Comparison of ENCODE assay signal across 22 cellular contexts in the genomic region with DNA sequence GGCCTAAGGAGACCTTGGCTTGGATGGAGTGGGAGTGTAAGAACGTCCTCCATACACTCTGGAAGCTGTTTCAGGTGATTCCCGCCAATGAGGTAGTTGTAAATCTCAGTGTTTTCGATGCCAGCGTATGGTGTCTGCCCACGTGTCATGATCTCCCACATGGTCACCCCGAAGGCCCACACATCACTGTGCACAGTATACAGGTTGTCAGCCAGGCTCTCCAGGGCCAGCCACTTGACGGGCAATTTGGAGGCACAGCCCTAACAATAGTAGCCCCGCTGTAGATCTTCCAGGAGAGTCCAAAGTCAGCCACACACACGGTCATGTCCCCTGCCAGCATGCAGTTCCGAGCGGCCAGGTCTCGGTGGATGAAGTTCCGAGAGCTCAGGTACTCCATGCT. TPM values are rescaled to one million over a fixed set of nuclear protein-coding genes. Genes with fewer than 3 reads are reported as not detected.
DNase-seq lines count a peak whose midpoint lies in the region; ATAC-seq, FAIRE-seq and TF ChIP-seq lines count a peak whose summit lies in the region.
"Had no signal": no experiment of that assay in that cellular context is flagged by ENCODE, and none has a peak within 500 bp of the region (broad histone marks: within the 10 kb centered on the region; RNA-seq: fewer than 3 reads in every experiment).

No MANE protein-coding gene starts in this region.

- H3K4me1 Mint-ChIP-seq in Caco-2 (ENCODE audit: low read depth, unreplicated experiment): no peaks in the 10 kb centered on the region
- H3K4me1 Mint-ChIP-seq in activated T-cell treated with anti-CD3 and anti-CD28 coated beads, Interleukin-2, amount 50 U/mL, for 24 hours (ENCODE audit: low read depth): no peaks in the 10 kb centered on the region
- H3K4me1 Mint-ChIP-seq: IgD-negative memory B cell had no signal

- TF ChIP-seq RAD21 in IMR-90 (IDR thresholded peaks at IDR 0.05; ENCODE audit: low read length) (no peak), HepG2 (CRISPR knock-in tag; IDR thresholded peaks at IDR 0.05) (no peak)

- H3K14ac ChIP-seq in IMR-90 (replicated peaks; ENCODE audit: low read depth, low read length): no peak overlapping the region

- H3K36me3 Mint-ChIP-seq in Caco-2 (ENCODE audit: insufficient read depth, unreplicated experiment): peaks cover 56% of the 10 kb centered on the region
- H3K36me3 Mint-ChIP-seq in activated T-cell treated with anti-CD3 and anti-CD28 coated beads, Interleukin-2, amount 50 U/mL, for 24 hours (ENCODE audit: low read depth): peaks cover 83% of the 10 kb centered on the region

- no peak overlapping the region for H3K4me2 ChIP-seq in IMR-90 (ENCODE audit: low read depth, low read length)
- H3K4me2 ChIP-seq in HepG2 (ENCODE audit: low read depth, low read length): no peak overlapping the region

- no peak overlapping the region for H3K23ac ChIP-seq in IMR-90 (ENCODE audit: low read depth, low read length)

- TF ChIP-seq EP300 in HepG2 (IDR thresholded peaks at IDR 0.05; ENCODE audit: low read depth in 2 of 2, low read length in 2 of 2) (no peak), HepG2 (CRISPR knock-in tag; IDR thresholded peaks at IDR 0.05; ENCODE audit: borderline replicate concordance) (no peak), upper lobe of left lung (IDR thresholded peaks at IDR 0.05) (no peak)

- no peak for TF ChIP-seq CTCF in Caco-2 (IDR thresholded peaks at IDR 0.05; ENCODE audit: insufficient read depth in 1 of 2, low read depth in 1 of 2, low read length in 1 of 2, severe bottlenecking in 1 of 2, unreplicated experiment in 1 of 2)
- no peak for TF ChIP-seq CTCF in IMR-90 (conservative IDR thresholded peaks at IDR 0.05; ENCODE audit: low read depth, low read length)
- TF ChIP-seq CTCF in HepG2 (CRISPR knock-in tag; IDR thresholded peaks at IDR 0.05): no peak
- no peak for TF ChIP-seq CTCF in upper lobe of left lung (IDR thresholded peaks at IDR 0.05)

- in situ Hi-C loops in IMR-90 (cut with MboI; ENCODE audit: low sequenced_read_pairs): no loop called here
- in situ Hi-C loops in HepG2 (cut with HindIII; ENCODE audit: extremely low pct_ligation_motif_present, low pct_unique_long_range_greater_than_20kb): no loop called here

- no peak overlapping the region for H3K4me3 Mint-ChIP-seq in Caco-2 (ENCODE audit: unreplicated experiment)
- H3K4me3 Mint-ChIP-seq in activated T-cell treated with anti-CD3 and anti-CD28 coated beads, Interleukin-2, amount 50 U/mL, for 24 hours: no peak overlapping the region
- H3K4me3 Mint-ChIP-seq: CD8-positive, alpha-beta memory T cell had no signal

- H4K20me1 ChIP-seq in IMR-90 (ENCODE audit: insufficient read depth, low read length): no peaks in the 10 kb centered on the region; the same call in 1 of the 2 replicates
- peaks cover 7% of the 10 kb centered on the region; the same call in 1 of the 2 replicates for H4K20me1 ChIP-seq in HepG2 (ENCODE audit: insufficient read depth, low read length)

- no peak overlapping the region for H2BK5ac ChIP-seq in IMR-90 (ENCODE audit: low read depth, low read length, poor library complexity, severe bottlenecking)

- no peak overlapping the region for H2BK120ac ChIP-seq in IMR-90 (ENCODE audit: low read depth, low read length)

- no peak overlapping the region for H3K18ac ChIP-seq in IMR-90 (ENCODE audit: low read depth, low read length)

- H2AK5ac ChIP-seq in IMR-90 (ENCODE audit: low read depth, low read length): no peak overlapping the region

- H3K9ac ChIP-seq in IMR-90 (ENCODE audit: low read depth, low read length): no peak overlapping the region
- H3K9ac ChIP-seq in HepG2 (ENCODE audit: insufficient read depth, low read depth, low read length): no peak overlapping the region
- H3K9ac ChIP-seq: GM23248 had no signal

- peaks cover 1% of the 10 kb centered on the region for H3K36me3 ChIP-seq in Caco-2 (ENCODE audit: control insufficient read depth, insufficient read depth, low read length)
- H3K36me3 ChIP-seq in IMR-90 (ENCODE audit: control insufficient read depth, insufficient read depth, low read length): peaks cover 48% of the 10 kb centered on the region
- H3K36me3 ChIP-seq in HepG2 (replicated peaks in 1 of 2; ENCODE audit: control insufficient read depth in 1 of 2, insufficient read depth in 2 of 2, low read length in 2 of 2): peaks cover 11 to 73% of the 10 kb centered on the region in 2 experiments; a peak in 4 of 5 replicates
- H3K36me3 ChIP-seq in upper lobe of left lung: peaks cover 8 to 57% (median 41%) of the 10 kb centered on the region in 4 donors

- H3K9me3 Mint-ChIP-seq in Caco-2 (ENCODE audit: unreplicated experiment): peaks cover 27% of the 10 kb centered on the region
- H3K9me3 Mint-ChIP-seq in activated T-cell treated with anti-CD3 and anti-CD28 coated beads, Interleukin-2, amount 50 U/mL, for 24 hours: peaks cover 14% of the 10 kb centered on the region

- H2AFZ ChIP-seq in IMR-90 (replicated peaks; ENCODE audit: low read length, poor library complexity) (no peak overlapping the region), HepG2 (ENCODE audit: low read length) (no peak overlapping the region)
- H2AFZ ChIP-seq: GM23248 had no signal

- no peaks in the 10 kb centered on the region for H3K79me2 ChIP-seq in HepG2 (ENCODE audit: insufficient read depth, low read length)

- POLR2A ChIA-PET in Caco-2 (lab: Charles Lee): no interaction called here
- POLR2A ChIA-PET in IMR-90 (lab: Charles Lee; ENCODE audit: unreplicated experiment): no interaction called here
- POLR2A ChIA-PET in HepG2 (lab: Yijun Ruan, JAX): no interaction called here

- intact Hi-C loops in Caco-2 (cut with micrococcal nuclease; ENCODE audit: unreplicated experiment) (no loop called here), IMR-90 (cut with micrococcal nuclease) (no loop called here), HepG2 (cut with micrococcal nuclease; ENCODE audit: unreplicated experiment) (no loop called here)

- no peaks in the 10 kb centered on the region for H3K4me1 ChIP-seq in Caco-2
- H3K4me1 ChIP-seq in IMR-90 (ENCODE audit: control insufficient read depth, insufficient read depth, low read length): no peaks in the 10 kb centered on the region
- no peaks in the 10 kb centered on the region for H3K4me1 ChIP-seq in HepG2 (ENCODE audit: insufficient read depth, low read length)
- no peaks in the 10 kb centered on the region for H3K4me1 ChIP-seq in upper lobe of left lung
- H3K4me1 ChIP-seq: BE2C had no signal

- no peak overlapping the region for H2BK15ac ChIP-seq in IMR-90 (ENCODE audit: low read depth, low read length)

- H2BK20ac ChIP-seq in IMR-90 (ENCODE audit: low read depth, low read length): no peak overlapping the region

- no peak overlapping the region for H4K8ac ChIP-seq in IMR-90 (ENCODE audit: low read depth in 2 of 2, low read length in 2 of 2)

- peak overlapping the region; percentile 42 for H2AK9ac ChIP-seq in IMR-90 (replicated peaks; ENCODE audit: low read depth, low read length, poor library complexity)

- peaks cover 0 to 20% of the 10 kb centered on the region in 2 experiments; a peak in 2 of 4 replicates for H3K79me1 ChIP-seq in IMR-90 (ENCODE audit: low read depth in 1 of 2, low read length in 2 of 2)

- dilution Hi-C loops in IMR-90 (cut with HindIII; ENCODE audit: low sequenced_read_pairs, unreplicated experiment): no loop called here

- TF ChIP-seq POLR2A in IMR-90 (IDR thresholded peaks at IDR 0.05; ENCODE audit: low read depth, low read length): no peak
- TF ChIP-seq POLR2A in HepG2 (IDR thresholded peaks at IDR 0.05; ENCODE audit: insufficient read depth in 1 of 2, low read depth in 2 of 2, low read length in 2 of 2): no peak
- no peak for TF ChIP-seq POLR2A in upper lobe of left lung (IDR thresholded peaks at IDR 0.05)

- ATAC-seq in IMR-90 (ENCODE audit: low read depth): no peak
- peak; percentile 23; the same call in 2 of the 3 replicates for ATAC-seq in HepG2
- ATAC-seq in upper lobe of left lung (ENCODE audit: low FRiP score in 2 of 2): peak; percentile 12 to 44

- H3K56ac ChIP-seq in IMR-90 (ENCODE audit: extremely low read depth, insufficient read depth, low read length): no peak overlapping the region

- H3K27ac ChIP-seq in IMR-90 (ENCODE audit: insufficient read depth, low read length) (no peak overlapping the region), HepG2 (ENCODE audit: extremely low read length, insufficient read depth, low read length) (no peak overlapping the region), upper lobe of left lung (no peak overlapping the region)
- H3K27ac ChIP-seq: GM23248, HL-60 had no signal

- H3K4me3 ChIP-seq in Caco-2 (ENCODE audit: low read depth, low read length) (no peak overlapping the region), IMR-90 (ENCODE audit: insufficient read depth, low read depth, low read length) (no peak overlapping the region), HepG2 (replicated peaks in 1 of 3; ENCODE audit: insufficient read depth in 1 of 3, low read depth in 2 of 3, low read length in 3 of 3) (no peak overlapping the region), upper lobe of left lung (no peak overlapping the region)
- H3K4me3 ChIP-seq: GM23248, HAP-1 had no signal

- WGBS in IMR-90 (ENCODE audit: extremely low coverage in 2 of 2, insufficient read length in 1 of 2), 2 experiments: 95% methylated on average over 13 of the region's 13 CpGs; no CpG with 5 or more reads in 1 of the 2 experiments
- WGBS in HepG2 (ENCODE audit: low lambda C conversion rate): 96% methylated on average over 8 of the region's 13 CpGs
- 94 to 100% methylated on average over 8 of the region's 13 CpGs for WGBS in upper lobe of left lung, 2 donors

- BruUV-seq in Caco-2 (replicated peaks; lab: Mats Ljungman, UMichigan) (no TSS peak), IMR-90 (replicated peaks; lab: Mats Ljungman, UMichigan) (no TSS peak), HepG2 (replicated peaks; lab: Mats Ljungman, UMichigan) (no TSS peak)

- peaks cover 4% of the 10 kb centered on the region for H3K9me1 ChIP-seq in IMR-90 (ENCODE audit: insufficient read depth, low read length)

- no peak overlapping the region for H4K91ac ChIP-seq in IMR-90 (ENCODE audit: insufficient read depth, low read depth, low read length)

- no peak overlapping the region for H4K5ac ChIP-seq in IMR-90 (ENCODE audit: low read depth, low read length)

- CTCF ChIA-PET in Caco-2 (lab: Charles Lee) (no interaction called here), IMR-90 (lab: Yijun Ruan, JAX) (no interaction called here), HepG2 (lab: Yijun Ruan, JAX; ENCODE audit: low intra/inter-chr PET ratio, low total read pairs) (no interaction called here)

- peaks cover 14% of the 10 kb centered on the region; the same call in 1 of the 2 replicates for H3K9me3 ChIP-seq in Caco-2
- H3K9me3 ChIP-seq in IMR-90 (ENCODE audit: control insufficient read depth, insufficient read depth, low read length): peaks cover 16% of the 10 kb centered on the region
- no peaks in the 10 kb centered on the region for H3K9me3 ChIP-seq in HepG2 (ENCODE audit: low read length)
- H3K9me3 ChIP-seq in upper lobe of left lung: peaks cover 0 to 17% (median 14%) of the 10 kb centered on the region in 4 donors
- H3K9me3 ChIP-seq: BE2C, HAP-1 had no signal

- no peaks in the 10 kb centered on the region for H3K27me3 Mint-ChIP-seq in Caco-2 (ENCODE audit: insufficient read depth, unreplicated experiment)
- no peaks in the 10 kb centered on the region for H3K27me3 Mint-ChIP-seq in activated T-cell treated with anti-CD3 and anti-CD28 coated beads, Interleukin-2, amount 50 U/mL, for 24 hours
- H3K27me3 Mint-ChIP-seq: CD4-positive, CD25-positive, alpha-beta regulatory T cell; CD8-positive, alpha-beta memory T cell; IgD-negative memory B cell had no signal

- DNase-seq in Caco-2 (no peak), IMR-90 (no peak), HepG2 (ENCODE audit: low spot score) (no peak), upper lobe of left lung (no peak), SKM-1 (lab: John Stamatoyannopoulos, UW; ENCODE audit: unreplicated experiment) (no peak), frontal cortex (ENCODE audit: low spot score in 2 of 2) (no peak)
- no peak for DNase-seq in activated T-cell treated with anti-CD3 and anti-CD28 coated beads, Interleukin-2, amount 50 U/mL, for 24 hours
- DNase-seq: ACHN; BE2C; CD4-positive, CD25-positive, alpha-beta regulatory T cell; CD8-positive, alpha-beta memory T cell; COR-L47; DMS79; GDM1; GM23248 had no signal

- FAIRE-seq in HepG2 (lab: Jason Lieb, UNC) (no peak), frontal cortex (lab: Jason Lieb, UNC) (no peak)
- FAIRE-seq: A204.1, D721Med, GM12892, GM18507 had no signal

- H3K27me3 ChIP-seq in Caco-2 (replicated peaks; ENCODE audit: control insufficient read depth, insufficient read depth, low read length) (no peaks in the 10 kb centered on the region), IMR-90 (ENCODE audit: control insufficient read depth, insufficient read depth, low read length) (no peaks in the 10 kb centered on the region), HepG2 (ENCODE audit: control insufficient read depth in 1 of 2, insufficient read depth in 2 of 2, low read length in 2 of 2) (no peaks in the 10 kb centered on the region), upper lobe of left lung (no peaks in the 10 kb centered on the region)
- H3K27me3 ChIP-seq: BE2C had no signal

- no peak overlapping the region for H3K4ac ChIP-seq in IMR-90 (ENCODE audit: low read depth, low read length)

- H3K27ac Mint-ChIP-seq in Caco-2 (ENCODE audit: unreplicated experiment): peak overlapping the region; percentile 19
- H3K27ac Mint-ChIP-seq in activated T-cell treated with anti-CD3 and anti-CD28 coated beads, Interleukin-2, amount 50 U/mL, for 24 hours: no peak overlapping the region
- H3K27ac Mint-ChIP-seq: CD4-positive, CD25-positive, alpha-beta regulatory T cell; IgD-negative memory B cell had no signal

RNA-seq across cellular contexts. Expression of gene ETFA, which starts 51.9 kb away (rescaled TPM):
- total RNA-seq in Caco-2 (2022) (241 and 260 TPM in 2 replicates), IMR-90 (2012; rRNA removed) (159 and 172 TPM in 2 replicates), HepG2 (2016; rRNA removed; fragmentation: Illumina TruSeq; extraction: Trizol) (396 and 456 TPM in 2 replicates), upper lobe of left lung (10 to 100 TPM; 31.6 to 82.9 (median 68.7) TPM), frontal cortex (61.1 TPM)
- polyA plus RNA-seq in IMR-90 (2012; rRNA removed) (115 and 116 TPM in 2 replicates), HepG2 (2011; rRNA removed) (221 and 291 TPM in 2 replicates)
- 45.8 and 62.6 TPM in 2 replicates for polyA plus RNA-seq in IMR-90 (2012; cell fraction: cytosol; rRNA removed)
- 22.3 and 88.0 TPM in 2 replicates for polyA plus RNA-seq in IMR-90 (2012; cell fraction: nucleus; rRNA removed; ENCODE audit: low replicate concordance)
- total RNA-seq in HepG2 (2016; cell fraction: cytosol; rRNA removed; fragmentation: Illumina TruSeq; extraction: Trizol; ENCODE audit: low read depth): 368 and 410 TPM in 2 replicates
- 386 and 515 TPM in 2 replicates for total RNA-seq in HepG2 (2016; cell fraction: insoluble cytoplasmic fraction; rRNA removed; fragmentation: Illumina TruSeq; extraction: Trizol)
- total RNA-seq in HepG2 (2016; cell fraction: membrane; rRNA removed; fragmentation: Illumina TruSeq; extraction: Trizol): 164 and 175 TPM in 2 replicates
- total RNA-seq in HepG2 (2016; cell fraction: nucleus; rRNA removed; fragmentation: Illumina TruSeq; extraction: Trizol): 159 and 170 TPM in 2 replicates
- 171 and 237 TPM in 2 replicates for polyA plus RNA-seq in HepG2 (2011; cell fraction: cytosol; rRNA removed)
- 66.6 and 86.3 TPM in 2 replicates for polyA plus RNA-seq in HepG2 (2011; cell fraction: nucleus; rRNA removed)
- polyA plus RNA-seq in HepG2 (2012): 209 and 241 TPM in 2 replicates
- polyA plus RNA-seq in HepG2 (2016; cell fraction: cytosol; fragmentation: Illumina TruSeq; extraction: Trizol; ENCODE audit: low read depth): 67.4 and 75.2 TPM in 2 replicates
- 426 and 472 TPM in 2 replicates for polyA plus RNA-seq in HepG2 (2016; cell fraction: insoluble cytoplasmic fraction; fragmentation: Illumina TruSeq; extraction: Trizol; ENCODE audit: low read depth)
- 74.9 and 81.8 TPM in 2 replicates for polyA plus RNA-seq in HepG2 (2016; cell fraction: membrane; fragmentation: Illumina TruSeq; extraction: Trizol; ENCODE audit: low read depth)
- 213 and 215 TPM in 2 replicates for polyA plus RNA-seq in HepG2 (2016; cell fraction: nucleus; fragmentation: Illumina TruSeq; extraction: Trizol; ENCODE audit: insufficient read depth, low read depth)
- 123 and 181 TPM in 2 replicates for polyA minus RNA-seq in HepG2 (2011; rRNA and poly(A)+ RNA removed; ENCODE audit: low replicate concordance)
- 116 and 138 TPM in 2 replicates for polyA minus RNA-seq in HepG2 (2011; cell fraction: cytosol; rRNA and poly(A)+ RNA removed)
- polyA minus RNA-seq in HepG2 (2011; cell fraction: nucleus; rRNA and poly(A)+ RNA removed): 103 and 120 TPM in 2 replicates
